16 cellular contexts compared by ENCODE assay signal in the genomic region with DNA sequence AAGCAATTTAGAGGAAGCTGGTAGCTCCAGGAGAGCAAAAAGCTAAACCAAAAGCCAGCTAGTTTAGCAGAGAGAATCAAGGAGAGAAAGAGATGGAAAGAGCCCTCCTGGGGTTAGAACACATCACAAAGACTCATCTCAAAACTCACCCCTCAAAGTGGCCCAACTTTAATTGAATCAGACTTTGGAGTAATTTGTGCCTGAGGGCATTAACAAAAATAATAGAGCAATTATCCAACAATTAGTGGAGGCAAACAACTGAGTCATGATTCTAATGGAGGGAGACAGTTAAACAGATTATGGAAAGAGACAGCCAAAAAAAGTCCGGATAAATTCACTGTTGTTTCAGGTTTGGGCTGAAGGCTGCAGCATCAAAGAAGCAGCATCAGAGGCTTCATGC.
DNase-seq lines count a peak whose midpoint lies in the region; ATAC-seq and TF ChIP-seq lines count a peak whose summit lies in the region.
"Had no signal": no experiment of that assay in that cellular context is flagged by ENCODE, and none has a peak within 500 bp of the region (broad histone marks: within the 10 kb centered on the region; RNA-seq: fewer than 3 reads in every experiment).

No MANE protein-coding gene starts in this region.

- no peak for DNase-seq in GM23338 (ENCODE audit: low spot score)
- peak; percentile 56 for DNase-seq in NCI-H146 (lab: John Stamatoyannopoulos, UW)
- DNase-seq in foreskin melanocyte: peak; percentile 67
- DNase-seq in LoVo (ENCODE audit: low spot score): no peak
- DNase-seq in NOMO-1 treated with dmso at 0.1 percent for 144 hours (lab: John Stamatoyannopoulos, UW; ENCODE audit: unreplicated experiment): no peak
- DNase-seq in testis: no peak
- DNase-seq in PC-9: no peak
- DNase-seq: BE2C; C1 segment of cervical spinal cord; Caco-2; CD4-positive, CD25-positive, alpha-beta regulatory T cell; CD8-positive, alpha-beta memory T cell; GF-D8 had no signal

- H3K9me3 ChIP-seq in OCI-LY3 (ENCODE audit: insufficient read depth, low read length): no peaks in the 10 kb centered on the region
- no peaks in the 10 kb centered on the region for H3K9me3 ChIP-seq in testis
- H3K9me3 ChIP-seq in PC-9 (ENCODE audit: insufficient read depth, low read depth): no peaks in the 10 kb centered on the region
- H3K9me3 ChIP-seq: BE2C, Caco-2, HAP-1 had no signal

- H3K9ac ChIP-seq in OCI-LY3 (ENCODE audit: low read length): no peak overlapping the region

- no TSS peak for BruUV-seq in PC-9 (replicated peaks; lab: Mats Ljungman, UMichigan)

- H3K4me3 ChIP-seq in GM23338 (no peak overlapping the region), OCI-LY3 (ENCODE audit: low read length) (no peak overlapping the region), testis (no peak overlapping the region), PC-9 (no peak overlapping the region)
- H3K4me3 ChIP-seq: HAP-1 had no signal

- H3K4me2 ChIP-seq in GM23338: no peak overlapping the region
- H3K4me2 ChIP-seq in OCI-LY3 (ENCODE audit: low read length): no peak overlapping the region
- no peak overlapping the region for H3K4me2 ChIP-seq in PC-9

- no peaks in the 10 kb centered on the region for H3K4me1 Mint-ChIP-seq in GM23338
- H3K4me1 Mint-ChIP-seq: CD4-positive, CD25-positive, alpha-beta regulatory T cell; CD8-positive, alpha-beta memory T cell had no signal

- H4K20me1 ChIP-seq in GM23338 (replicated peaks; ENCODE audit: insufficient read depth) (no peaks in the 10 kb centered on the region), OCI-LY3 (ENCODE audit: insufficient read depth, low read length) (no peaks in the 10 kb centered on the region), PC-9 (ENCODE audit: insufficient read depth) (no peaks in the 10 kb centered on the region)

- no peaks in the 10 kb centered on the region for H3F3A ChIP-seq in GM23338 (replicated peaks; ENCODE audit: low read depth)
- H3F3A ChIP-seq in PC-9 (ENCODE audit: insufficient read depth, low read depth): no peaks in the 10 kb centered on the region

- H2AFZ ChIP-seq in GM23338: peak overlapping the region; percentile 35; the same call in 1 of the 2 replicates
- H2AFZ ChIP-seq in OCI-LY3 (ENCODE audit: low read depth, low read length): peak overlapping the region; percentile 21; the same call in 1 of the 2 replicates
- H2AFZ ChIP-seq in PC-9: no peak overlapping the region

- no peak overlapping the region for H3K4me3 Mint-ChIP-seq in GM23338
- H3K4me3 Mint-ChIP-seq: CD4-positive, CD25-positive, alpha-beta regulatory T cell; CD8-positive, alpha-beta memory T cell had no signal

- H3K27me3 ChIP-seq in GM23338 (ENCODE audit: insufficient read depth) (no peaks in the 10 kb centered on the region), OCI-LY3 (ENCODE audit: low read depth, low read length) (no peaks in the 10 kb centered on the region), testis (no peaks in the 10 kb centered on the region), PC-9 (ENCODE audit: insufficient read depth, low read depth) (no peaks in the 10 kb centered on the region)
- H3K27me3 ChIP-seq: BE2C had no signal

- no peaks in the 10 kb centered on the region for H3K36me3 ChIP-seq in GM23338 (ENCODE audit: insufficient read depth)
- no peaks in the 10 kb centered on the region for H3K36me3 ChIP-seq in OCI-LY3 (replicated peaks; ENCODE audit: low read depth, low read length)
- no peaks in the 10 kb centered on the region for H3K36me3 ChIP-seq in testis (ENCODE audit: low read depth, missing control alignments)
- H3K36me3 ChIP-seq in PC-9 (ENCODE audit: low read depth): no peaks in the 10 kb centered on the region
- H3K36me3 ChIP-seq: BE2C, HAP-1 had no signal

- CTCF ChIA-PET in PC-9 (lab: Charles Lee): no interaction called here

- H3K36me3 Mint-ChIP-seq in GM23338 (ENCODE audit: low read depth): no peaks in the 10 kb centered on the region
- H3K36me3 Mint-ChIP-seq: CD4-positive, CD25-positive, alpha-beta regulatory T cell; CD8-positive, alpha-beta memory T cell had no signal

- WGBS in testis, 2 donors: 73 to 80% methylated on average over 1 of the region's 1 CpG

- H3K9me2 ChIP-seq in GM23338 (ENCODE audit: insufficient read depth) (no peaks in the 10 kb centered on the region; the same call in 1 of the 2 replicates), PC-9 (ENCODE audit: insufficient read depth) (no peaks in the 10 kb centered on the region)

- ATAC-seq in GM23338: no peak

- H3K27ac ChIP-seq in GM23338 (ENCODE audit: low read depth) (no peak overlapping the region), OCI-LY3 (ENCODE audit: low read length) (no peak overlapping the region), testis (no peak overlapping the region), PC-9 (no peak overlapping the region)
- H3K27ac ChIP-seq: HL-60 had no signal

- no peak for TF ChIP-seq POLR2A in testis (IDR thresholded peaks at IDR 0.05)

- H3K9me3 Mint-ChIP-seq in GM23338: no peaks in the 10 kb centered on the region

- no peak for TF ChIP-seq CTCF in GM23338 (conservative IDR thresholded peaks at IDR 0.05; ENCODE audit: low read depth in 2 of 2)
- no peak for TF ChIP-seq CTCF in OCI-LY3 (IDR thresholded peaks at IDR 0.05; ENCODE audit: low read depth, low read length)
- TF ChIP-seq CTCF in testis (IDR thresholded peaks at IDR 0.05): no peak
- TF ChIP-seq CTCF in PC-9 (conservative IDR thresholded peaks at IDR 0.05): no peak

- H3K27me3 Mint-ChIP-seq in GM23338 (ENCODE audit: insufficient read depth, low read depth, poor library complexity): no peaks in the 10 kb centered on the region
- H3K27me3 Mint-ChIP-seq: CD4-positive, CD25-positive, alpha-beta regulatory T cell; CD8-positive, alpha-beta memory T cell had no signal

- intact Hi-C loops in testis (cut with DNase I; ENCODE audit: low total_unique reads) (no loop called here), PC-9 (cut with micrococcal nuclease; ENCODE audit: unreplicated experiment) (no loop called here)

- H3K4me1 ChIP-seq in GM23338 (ENCODE audit: insufficient read depth): no peaks in the 10 kb centered on the region
- H3K4me1 ChIP-seq in OCI-LY3 (ENCODE audit: low read length): no peaks in the 10 kb centered on the region
- H3K4me1 ChIP-seq in testis: no peaks in the 10 kb centered on the region
- no peaks in the 10 kb centered on the region for H3K4me1 ChIP-seq in PC-9 (replicated peaks; ENCODE audit: insufficient read depth)
- H3K4me1 ChIP-seq: BE2C, Caco-2, HAP-1 had no signal

- POLR2A ChIA-PET in PC-9 (lab: Charles Lee; ENCODE audit: unreplicated experiment): no interaction called here

- H3K79me2 ChIP-seq in GM23338 (replicated peaks; ENCODE audit: insufficient read depth) (no peaks in the 10 kb centered on the region), OCI-LY3 (ENCODE audit: low read length) (no peaks in the 10 kb centered on the region), PC-9 (ENCODE audit: low read depth) (no peaks in the 10 kb centered on the region)

- no peak overlapping the region for H3K27ac Mint-ChIP-seq in GM23338
- H3K27ac Mint-ChIP-seq: CD4-positive, CD25-positive, alpha-beta regulatory T cell; CD8-positive, alpha-beta memory T cell had no signal

TF ChIP-seq in GM23338, 12 proteins besides CTCF, POLR2A, EP300 and RAD21:
- TF ChIP-seq CREB1 (CRISPR knock-in tag; IDR thresholded peaks at IDR 0.05; ENCODE audit: low read depth) (no peak), JUNB (IDR thresholded peaks at IDR 0.05; ENCODE audit: unreplicated experiment) (no peak), EZH2phosphoT487 (IDR thresholded peaks at IDR 0.05; ENCODE audit: unreplicated experiment) (no peak), NANOG (IDR thresholded peaks at IDR 0.05; ENCODE audit: borderline replicate concordance) (no peak)
- TF ChIP-seq, protein P1, sequence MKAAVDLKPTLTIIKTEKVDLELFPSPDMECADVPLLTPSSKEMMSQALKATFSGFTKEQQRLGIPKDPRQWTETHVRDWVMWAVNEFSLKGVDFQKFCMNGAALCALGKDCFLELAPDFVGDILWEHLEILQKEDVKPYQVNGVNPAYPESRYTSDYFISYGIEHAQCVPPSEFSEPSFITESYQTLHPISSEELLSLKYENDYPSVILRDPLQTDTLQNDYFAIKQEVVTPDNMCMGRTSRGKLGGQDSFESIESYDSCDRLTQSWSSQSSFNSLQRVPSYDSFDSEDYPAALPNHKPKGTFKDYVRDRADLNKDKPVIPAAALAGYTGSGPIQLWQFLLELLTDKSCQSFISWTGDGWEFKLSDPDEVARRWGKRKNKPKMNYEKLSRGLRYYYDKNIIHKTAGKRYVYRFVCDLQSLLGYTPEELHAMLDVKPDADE (IDR thresholded peaks at IDR 0.05): no peak

Comparison
In these comparisons a context has a peak if more than half of its experiments do, and no peak if none do; other contexts are left out.
1. DNase-seq: peak in NCI-H146 (single experiment) and foreskin melanocyte (single experiment); none in GM23338 (single experiment), LoVo (single experiment), NOMO-1 treated with dmso at 0.1 percent for 144 hours (single experiment), testis (single experiment) and PC-9 (0 of 2).